ENCODE assay signal across 8 cellular contexts in the genomic region with DNA sequence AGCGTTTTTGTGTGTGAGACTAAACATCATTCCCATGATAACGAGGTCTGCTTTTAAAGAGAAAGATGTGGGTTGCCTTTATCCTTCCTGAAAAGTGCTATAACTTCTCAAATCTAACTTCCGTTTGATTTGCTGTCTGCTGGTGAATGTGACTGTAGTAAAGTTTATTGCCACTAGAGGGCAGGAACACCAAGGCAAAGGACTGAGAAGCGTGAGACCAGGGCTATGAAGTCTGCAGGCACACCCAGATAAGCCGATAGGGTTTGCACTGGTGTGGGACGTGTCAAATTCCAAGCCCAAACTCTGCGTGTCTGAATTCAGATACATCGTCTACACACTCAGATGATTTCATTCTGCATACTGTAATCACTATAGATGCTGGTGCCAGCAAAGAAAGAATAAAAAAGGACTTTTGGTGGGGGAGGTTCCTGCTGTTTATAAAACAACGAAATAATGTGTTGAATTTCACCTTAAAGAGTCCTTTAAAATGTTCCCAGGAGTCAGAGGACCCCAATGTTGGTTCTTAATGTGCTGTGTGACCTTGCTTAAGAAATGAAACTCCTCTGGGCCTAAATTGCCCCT.
DNase-seq lines count a peak whose midpoint lies in the region; ATAC-seq and TF ChIP-seq lines count a peak whose summit lies in the region.

No MANE protein-coding gene starts in this region.

- H3F3A ChIP-seq in DOHH2 (ENCODE audit: control insufficient read depth, insufficient read depth), result 0 out of 2 replicates have a peak, but pooled peaks cover 3% of the 10 kb centered on the region

- H3K4me3 ChIP-seq in DOHH2 (ENCODE audit: low read length) (no peak overlapping the region), OCI-LY3 (ENCODE audit: low read length) (0 out of 2 replicates have a peak overlapping the region, but pooled peaks have one; percentile 32), thyroid gland (replicated peaks in 1 of 3) (no peak overlapping the region)

- H3K36me3 ChIP-seq in DOHH2 (ENCODE audit: control insufficient read depth, low read length) (no peaks in the 10 kb centered on the region), OCI-LY3 (replicated peaks; ENCODE audit: low read depth, low read length) (no peaks in the 10 kb centered on the region), thyroid gland (no peaks in the 10 kb centered on the region)

- H3K27ac ChIP-seq in DOHH2 (ENCODE audit: low read depth, low read length) (no peak overlapping the region), OCI-LY3 (ENCODE audit: low read length) (no peak overlapping the region), thyroid gland (no peak overlapping the region)

- H3K27me3 ChIP-seq in DOHH2 (ENCODE audit: control insufficient read depth, low read length) (peaks cover 21% of the 10 kb centered on the region), OCI-LY3 (ENCODE audit: low read depth, low read length) (no peaks in the 10 kb centered on the region), thyroid gland (no peaks in the 10 kb centered on the region)

- DNase-seq in HT1080 (ENCODE audit: low read depth) (peak; percentile 82), activated T-cell treated with anti-CD3 and anti-CD28 coated beads for 4 hours (peak; percentile 56), thyroid gland (peak; percentile 54 to 57)
- DNase-seq in natural killer cell treated with Interleukin-12 subunit alpha and Interleukin-12 subunit beta and Interleukin-15 and Interleukin-18, amount 100 ng/mL, for 72 hours (ENCODE audit: low spot score), result peak; percentile 83

- no peaks in the 10 kb centered on the region for H3K36me3 Mint-ChIP-seq in natural killer cell treated with Interleukin-12 subunit alpha and Interleukin-12 subunit beta and Interleukin-15 and Interleukin-18, amount 100 ng/mL, for 72 hours

- intact Hi-C loops in thyroid gland (cut with DNase I), result loop anchor here (5.0 kb wide), 1 partner anchor 278 kb away; no protein-coding TSS in a partner anchor

- H3K4me1 Mint-ChIP-seq in natural killer cell treated with Interleukin-12 subunit alpha and Interleukin-12 subunit beta and Interleukin-15 and Interleukin-18, amount 100 ng/mL, for 72 hours (ENCODE audit: low read depth in 2 of 2), result peaks cover 42 to 50% of the 10 kb centered on the region in 2 donors

- peak; percentile 82 for ATAC-seq in GM21526 (IDR thresholded peaks at IDR 0.05; ENCODE audit: low FRiP score, unreplicated experiment)
- ATAC-seq in esophagus mucosa, result peak; percentile 89
- ATAC-seq in natural killer cell treated with Interleukin-12 subunit alpha and Interleukin-12 subunit beta and Interleukin-15 and Interleukin-18, amount 100 ng/mL, for 72 hours, result peak; percentile 81 to 86

- peak overlapping the region; percentile 54 for H3K4me3 Mint-ChIP-seq in natural killer cell treated with Interleukin-12 subunit alpha and Interleukin-12 subunit beta and Interleukin-15 and Interleukin-18, amount 100 ng/mL, for 72 hours

- no peaks in the 10 kb centered on the region for H3K9me2 ChIP-seq in DOHH2 (replicated peaks; ENCODE audit: control insufficient read depth, low read length)

- H4K20me1 ChIP-seq in DOHH2 (ENCODE audit: control insufficient read depth, insufficient read depth, low read depth, low read length), result no peaks in the 10 kb centered on the region
- no peaks in the 10 kb centered on the region for H4K20me1 ChIP-seq in OCI-LY3 (ENCODE audit: insufficient read depth, low read length)

- 12 to 15% methylated on average over 9 of the region's 9 CpGs for WGBS in thyroid gland, 2 donors

- peak overlapping the region; percentile 43; the same call in 1 of the 2 replicates for H3K4me2 ChIP-seq in DOHH2 (ENCODE audit: low read length)
- peak overlapping the region; percentile 54 for H3K4me2 ChIP-seq in OCI-LY3 (ENCODE audit: low read length)

- no peak for TF ChIP-seq POLR2A in thyroid gland (IDR thresholded peaks at IDR 0.05)

- peaks cover 7 to 12% of the 10 kb centered on the region in 2 donors for H3K27me3 Mint-ChIP-seq in natural killer cell treated with Interleukin-12 subunit alpha and Interleukin-12 subunit beta and Interleukin-15 and Interleukin-18, amount 100 ng/mL, for 72 hours

- no peaks in the 10 kb centered on the region for H3K79me2 ChIP-seq in DOHH2 (ENCODE audit: control insufficient read depth, low read length)
- no peaks in the 10 kb centered on the region for H3K79me2 ChIP-seq in OCI-LY3 (ENCODE audit: low read length)

- H3K4me1 ChIP-seq in DOHH2 (ENCODE audit: control insufficient read depth, low read length) (peaks cover 31% of the 10 kb centered on the region), OCI-LY3 (ENCODE audit: low read length) (peaks cover 8% of the 10 kb centered on the region; the same call in 1 of the 2 replicates), thyroid gland (peaks cover 6 to 14% of the 10 kb centered on the region in 2 donors)

- H3K27ac Mint-ChIP-seq in natural killer cell treated with Interleukin-12 subunit alpha and Interleukin-12 subunit beta and Interleukin-15 and Interleukin-18, amount 100 ng/mL, for 72 hours, result peak overlapping the region; percentile 54 to 57

- no peak overlapping the region for H3K9ac ChIP-seq in OCI-LY3 (ENCODE audit: low read length)

- H3K9me3 ChIP-seq in DOHH2 (ENCODE audit: control insufficient read depth, insufficient read depth, low read length) (no peaks in the 10 kb centered on the region), OCI-LY3 (ENCODE audit: insufficient read depth, low read length) (no peaks in the 10 kb centered on the region), thyroid gland (no peaks in the 10 kb centered on the region)

- peak overlapping the region; percentile 77; the same call in 1 of the 2 replicates for H2AFZ ChIP-seq in OCI-LY3 (ENCODE audit: low read depth, low read length)

- no peaks in the 10 kb centered on the region for H3K9me3 Mint-ChIP-seq in natural killer cell treated with Interleukin-12 subunit alpha and Interleukin-12 subunit beta and Interleukin-15 and Interleukin-18, amount 100 ng/mL, for 72 hours

- peak; percentile 86 for TF ChIP-seq CTCF in DOHH2 (IDR thresholded peaks at IDR 0.05; ENCODE audit: low read depth, low read length, poor library complexity, severe bottlenecking)
- TF ChIP-seq CTCF in OCI-LY3 (IDR thresholded peaks at IDR 0.05; ENCODE audit: low read depth, low read length), result peak; percentile 79
- peak; percentile 75 to 96 (median 89) for TF ChIP-seq CTCF in thyroid gland (IDR thresholded peaks at IDR 0.05)
